In the genomic region with DNA sequence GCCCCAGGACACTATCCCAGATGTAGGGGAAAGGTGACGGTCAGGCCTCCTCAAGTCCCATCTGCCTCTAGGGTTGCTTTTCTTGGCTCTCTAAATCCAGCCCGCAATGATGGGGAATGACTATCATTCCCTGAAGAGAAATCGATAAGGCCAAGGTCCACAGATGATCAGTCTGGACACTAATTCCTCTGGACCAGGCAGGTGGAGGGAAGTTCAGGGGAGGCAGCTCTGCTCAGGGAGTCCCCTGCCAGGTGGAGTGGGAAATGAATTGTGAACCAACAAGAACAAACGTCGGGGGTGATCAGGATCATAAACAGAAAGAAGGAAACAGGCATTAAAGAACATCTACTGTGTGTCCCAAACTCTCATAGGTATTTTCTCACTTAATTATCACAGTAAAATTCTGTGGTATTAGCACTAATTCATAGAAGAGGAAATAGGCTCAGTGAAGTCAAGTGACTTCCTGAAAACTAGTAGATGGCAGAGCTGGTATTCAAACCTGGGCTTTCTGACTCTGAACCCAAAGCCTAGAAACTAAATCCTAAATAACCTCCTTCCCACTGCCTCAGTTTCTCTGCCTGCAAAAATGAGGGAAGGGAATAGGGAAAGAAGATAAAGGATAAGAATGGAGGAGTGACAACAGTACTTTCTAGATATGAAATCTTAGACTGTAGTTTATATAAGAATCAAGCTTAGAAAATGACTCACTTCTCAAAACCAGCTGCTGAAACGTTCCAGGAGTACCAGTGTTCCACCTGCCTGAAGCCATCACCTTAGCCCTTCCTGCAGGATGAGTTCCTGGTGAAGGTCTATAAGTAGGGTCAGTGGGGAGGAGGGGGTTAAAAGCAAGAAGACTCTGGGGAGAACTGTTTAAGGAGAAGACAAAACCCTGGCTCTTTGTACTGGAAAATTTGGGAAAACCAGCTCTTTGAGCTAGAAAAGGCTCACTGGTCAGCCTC, we compare ENCODE assay signal across 8 cellular contexts. TPM values are rescaled to one million over a fixed set of nuclear protein-coding genes. Genes with fewer than 3 reads are reported as not detected.
DNase-seq lines count a peak whose midpoint lies in the region; ATAC-seq and TF ChIP-seq lines count a peak whose summit lies in the region.

No MANE protein-coding gene starts in this region.

- intact Hi-C loops in natural killer cell (cut with micrococcal nuclease) (no loop called here), vagina (cut with DNase I) (no loop called here)

- H3K9me3 ChIP-seq in mucosa of rectum (ENCODE audit: control insufficient read depth in 2 of 2, low read length in 2 of 2), result no peaks in the 10 kb centered on the region
- no peaks in the 10 kb centered on the region for H3K9me3 ChIP-seq in vagina

- no peak for TF ChIP-seq POLR2A in vagina (IDR thresholded peaks at IDR 0.05)

- in situ Hi-C loops in brain microvascular endothelial cell (cut with HindIII; ENCODE audit: low pct_ligation_motif_present, low sequenced_read_pairs), result loop anchor here (10.0 kb wide), 1 partner anchor 56 kb away; no protein-coding TSS in a partner anchor

- no peaks in the 10 kb centered on the region for H3K27me3 ChIP-seq in mucosa of rectum (ENCODE audit: control insufficient read depth in 2 of 2, insufficient read depth in 2 of 2, low read length in 2 of 2)
- H3K27me3 ChIP-seq in vagina, result no peaks in the 10 kb centered on the region
- H3K27me3 ChIP-seq in brain microvascular endothelial cell (replicated peaks), result no peaks in the 10 kb centered on the region

- TF ChIP-seq CTCF in natural killer cell (IDR thresholded peaks at IDR 0.05) (no peak), WTC11 (IDR thresholded peaks at IDR 0.05) (no peak), vagina (IDR thresholded peaks at IDR 0.05) (no peak), brain microvascular endothelial cell (IDR thresholded peaks at IDR 0.05; ENCODE audit: low read depth, low read length, missing control alignments) (no peak)

- DNase-seq in natural killer cell treated with Interleukin-12 subunit alpha and Interleukin-12 subunit beta and Interleukin-15 and Interleukin-18, amount 100 ng/mL, for 72 hours (ENCODE audit: low spot score), result no peak
- DNase-seq in natural killer cell (no peak), WTC11 (ENCODE audit: low spot score) (no peak), vagina (ENCODE audit: extremely low spot score in 2 of 2) (peak in 1 of 2 donors; percentile 75), HEK293T (ENCODE audit: extremely low spot score) (no peak), brain microvascular endothelial cell (no peak)

- POLR2A ChIA-PET in WTC11 (lab: Charles Lee), result no interaction called here
- POLR2A ChIA-PET in HEK293T (lab: Yijun Ruan, JAX), result interaction anchor here (0.7 to 1.1 kb wide), 2 partner anchors 8 to 10 kb away, joined by 3 to 4 read pairs; no protein-coding TSS in a partner anchor

- H3K4me3 ChIP-seq in mucosa of rectum (ENCODE audit: low read length in 2 of 2) (no peak overlapping the region), vagina (no peak overlapping the region), brain microvascular endothelial cell (ENCODE audit: low read depth, low read length) (no peak overlapping the region)

- H3K27ac ChIP-seq in mucosa of rectum (ENCODE audit: low read depth in 2 of 2, low read length in 2 of 2) (peak overlapping the region; percentile 9 to 46), vagina (peak overlapping the region; percentile 96), brain microvascular endothelial cell (no peak overlapping the region)

- no peaks in the 10 kb centered on the region for H3K36me3 Mint-ChIP-seq in natural killer cell treated with Interleukin-12 subunit alpha and Interleukin-12 subunit beta and Interleukin-15 and Interleukin-18, amount 100 ng/mL, for 72 hours
- H3K36me3 Mint-ChIP-seq in natural killer cell, result no peaks in the 10 kb centered on the region
- peaks cover 12% of the 10 kb centered on the region for H3K36me3 Mint-ChIP-seq in WTC11

- ATAC-seq in natural killer cell treated with Interleukin-12 subunit alpha and Interleukin-12 subunit beta and Interleukin-15 and Interleukin-18, amount 100 ng/mL, for 72 hours, result no peak
- ATAC-seq in natural killer cell (no peak), WTC11 (no peak), GM18867 (IDR thresholded peaks at IDR 0.05; ENCODE audit: unreplicated experiment) (no peak)

- H3K27ac Mint-ChIP-seq in natural killer cell treated with Interleukin-12 subunit alpha and Interleukin-12 subunit beta and Interleukin-15 and Interleukin-18, amount 100 ng/mL, for 72 hours, result peak overlapping the region in 1 of 2 donors; percentile 36
- H3K27ac Mint-ChIP-seq in natural killer cell (no peak overlapping the region), WTC11 (peak overlapping the region; percentile 83)

- CTCF ChIA-PET in WTC11 (lab: Charles Lee), result interaction anchor here (0.6 to 2.3 kb wide), 4 partner anchors 25 to 178 kb away, joined by 3 to 8 read pairs (median 6); no protein-coding TSS in a partner anchor
- CTCF ChIA-PET in HEK293T (lab: Yijun Ruan, JAX), result interaction anchor here (1.9 kb wide), 1 partner anchor 8 kb away, joined by 5 read pairs; the partner anchor contains the start of gene BMF

- peak overlapping the region; percentile 34 for H3K4me3 Mint-ChIP-seq in natural killer cell treated with Interleukin-12 subunit alpha and Interleukin-12 subunit beta and Interleukin-15 and Interleukin-18, amount 100 ng/mL, for 72 hours
- no peak overlapping the region for H3K4me3 Mint-ChIP-seq in natural killer cell
- H3K4me3 Mint-ChIP-seq in WTC11, result no peak overlapping the region

- peaks cover 37 to 45% of the 10 kb centered on the region in 2 donors for H3K4me1 Mint-ChIP-seq in natural killer cell treated with Interleukin-12 subunit alpha and Interleukin-12 subunit beta and Interleukin-15 and Interleukin-18, amount 100 ng/mL, for 72 hours (ENCODE audit: low read depth in 2 of 2)
- H3K4me1 Mint-ChIP-seq in natural killer cell, result peaks cover 24 to 27% of the 10 kb centered on the region in 2 donors
- H3K4me1 Mint-ChIP-seq in WTC11, result peaks cover 86% of the 10 kb centered on the region

- H3K36me3 ChIP-seq in mucosa of rectum (ENCODE audit: control insufficient read depth in 2 of 2, insufficient read depth in 2 of 2, low read length in 2 of 2) (peaks cover 0 to 3% of the 10 kb centered on the region in 2 donors), vagina (no peaks in the 10 kb centered on the region), brain microvascular endothelial cell (replicated peaks) (no peaks in the 10 kb centered on the region)

- H3K4me1 ChIP-seq in mucosa of rectum (ENCODE audit: control insufficient read depth in 2 of 2, insufficient read depth in 2 of 2, low read length in 2 of 2) (peaks cover 87 to 90% of the 10 kb centered on the region in 2 donors), vagina (peaks cover 100% of the 10 kb centered on the region)

- H3K27me3 Mint-ChIP-seq in natural killer cell treated with Interleukin-12 subunit alpha and Interleukin-12 subunit beta and Interleukin-15 and Interleukin-18, amount 100 ng/mL, for 72 hours, result peaks cover 0 to 6% of the 10 kb centered on the region in 2 donors
- H3K27me3 Mint-ChIP-seq in natural killer cell (ENCODE audit: low read depth in 2 of 2) (peaks cover 0 to 5% of the 10 kb centered on the region in 2 donors), WTC11 (ENCODE audit: low read depth) (peaks cover 2% of the 10 kb centered on the region; the same call in 1 of the 2 replicates)

- H3K9ac ChIP-seq in mucosa of rectum (ENCODE audit: low read depth in 1 of 2, low read length in 2 of 2), result no peak overlapping the region

- H3K9me3 Mint-ChIP-seq in natural killer cell treated with Interleukin-12 subunit alpha and Interleukin-12 subunit beta and Interleukin-15 and Interleukin-18, amount 100 ng/mL, for 72 hours, result no peaks in the 10 kb centered on the region
- H3K9me3 Mint-ChIP-seq in natural killer cell, result no peaks in the 10 kb centered on the region
- no peaks in the 10 kb centered on the region for H3K9me3 Mint-ChIP-seq in WTC11

TF ChIP-seq in WTC11, 78 proteins besides CTCF, POLR2A, EP300 and RAD21 (continues in another document):
- TF ChIP-seq GTF2I (CRISPR knock-in tag; conservative IDR thresholded peaks at IDR 0.05) (no peak), ZNF423 (CRISPR knock-in tag; IDR thresholded peaks at IDR 0.05) (no peak), OVOL2 (CRISPR knock-in tag; IDR thresholded peaks at IDR 0.05; ENCODE audit: borderline replicate concordance) (no peak)

TF ChIP-seq in HEK293T, 16 proteins besides CTCF, POLR2A, EP300 and RAD21:
- TF ChIP-seq HDGF (IDR thresholded peaks at IDR 0.05; ENCODE audit: borderline replicate concordance), result no peak
- TF ChIP-seq ELF4 (IDR thresholded peaks at IDR 0.05), result no peak
- no peak for TF ChIP-seq ZNF384 (IDR thresholded peaks at IDR 0.05)
- no peak for TF ChIP-seq L3MBTL2 (conservative IDR thresholded peaks at IDR 0.05)
- TF ChIP-seq, protein P1, sequence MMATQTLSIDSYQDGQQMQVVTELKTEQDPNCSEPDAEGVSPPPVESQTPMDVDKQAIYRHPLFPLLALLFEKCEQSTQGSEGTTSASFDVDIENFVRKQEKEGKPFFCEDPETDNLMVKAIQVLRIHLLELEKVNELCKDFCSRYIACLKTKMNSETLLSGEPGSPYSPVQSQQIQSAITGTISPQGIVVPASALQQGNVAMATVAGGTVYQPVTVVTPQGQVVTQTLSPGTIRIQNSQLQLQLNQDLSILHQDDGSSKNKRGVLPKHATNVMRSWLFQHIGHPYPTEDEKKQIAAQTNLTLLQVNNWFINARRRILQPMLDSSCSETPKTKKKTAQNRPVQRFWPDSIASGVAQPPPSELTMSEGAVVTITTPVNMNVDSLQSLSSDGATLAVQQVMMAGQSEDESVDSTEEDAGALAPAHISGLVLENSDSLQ (IDR thresholded peaks at IDR 0.05), result no peak
- no peak for TF ChIP-seq SUZ12 (IDR thresholded peaks at IDR 0.05)
- TF ChIP-seq CTBP1 (IDR thresholded peaks at IDR 0.05; ENCODE audit: borderline replicate concordance), result no peak
- no peak for TF ChIP-seq TARDBP (IDR thresholded peaks at IDR 0.05)
- no peak for TF ChIP-seq FOXM1 (IDR thresholded peaks at IDR 0.05; ENCODE audit: borderline replicate concordance)
- no peak for TF ChIP-seq SP1 (IDR thresholded peaks at IDR 0.05)
- no peak for TF ChIP-seq LEF1 (IDR thresholded peaks at IDR 0.05; ENCODE audit: borderline replicate concordance)
- no peak for TF ChIP-seq NFRKB (IDR thresholded peaks at IDR 0.05)
- no peak for TF ChIP-seq ARNT (IDR thresholded peaks at IDR 0.05)
- no peak for TF ChIP-seq FOXA1 (IDR thresholded peaks at IDR 0.05)
- TF ChIP-seq FOXK2 (IDR thresholded peaks at IDR 0.05), result no peak
- TF ChIP-seq BHLHE40 (IDR thresholded peaks at IDR 0.05; ENCODE audit: borderline replicate concordance), result no peak

RNA-seq across cellular contexts. Expression of gene BMF, which starts 7.5 kb away (rescaled TPM):
- total RNA-seq in natural killer cell treated with Interleukin-12 subunit alpha and Interleukin-12 subunit beta and Interleukin-15 and Interleukin-18, amount 100 ng/mL, for 72 hours, result 1 to 10 TPM; 1.8 to 4.6 TPM
- total RNA-seq in natural killer cell, result 10 to 100 TPM in 1 of 3 donors, 1 to 10 TPM in 2; 7.6 to 10.5 (median 9.8) TPM
- total RNA-seq in WTC11 (2021), result 32.9 to 36.9 TPM (median 36.6 TPM) in 3 replicates
- 2.9 TPM for total RNA-seq in vagina

RNA-seq across cellular contexts. Expression of gene BUB1B, which starts 59.6 kb away (rescaled TPM):
- total RNA-seq in natural killer cell treated with Interleukin-12 subunit alpha and Interleukin-12 subunit beta and Interleukin-15 and Interleukin-18, amount 100 ng/mL, for 72 hours, result 10 to 100 TPM; 19.4 to 70.8 TPM
- total RNA-seq in natural killer cell (1 to 10 TPM in 2 of 3 donors, under 1 TPM in 1; 0.75 to 2.4 (median 1.9) TPM), WTC11 (2021) (148 to 192 TPM (median 156 TPM) in 3 replicates), vagina (5.6 TPM)
